In the genomic region with DNA sequence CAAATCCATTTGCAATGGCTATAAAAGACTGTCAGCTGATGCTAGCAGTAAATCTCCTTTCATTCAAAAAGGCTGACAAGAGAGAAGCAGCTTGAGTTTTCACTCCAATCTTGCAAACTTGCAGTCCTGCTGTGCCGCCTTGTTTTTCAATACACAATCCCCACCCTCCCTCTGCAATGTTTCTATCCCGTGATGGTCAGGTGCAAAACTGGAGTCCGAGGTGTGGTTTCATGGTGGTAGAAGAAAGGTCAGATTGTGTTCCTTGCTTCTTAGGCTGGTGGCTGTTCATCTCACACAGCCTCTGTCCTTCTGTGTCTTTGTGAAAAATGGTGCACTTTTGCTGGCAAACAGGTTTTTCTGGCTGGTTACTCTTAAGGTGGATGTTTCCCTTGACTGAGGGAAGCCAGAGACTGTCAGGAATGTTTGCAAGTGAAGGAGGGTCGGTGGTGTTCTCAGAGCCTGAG, we compare ENCODE assay signal across 33 cellular contexts. TPM values are rescaled to one million over a fixed set of nuclear protein-coding genes. Genes with fewer than 3 reads are reported as not detected.
DNase-seq lines count a peak whose midpoint lies in the region; ATAC-seq and TF ChIP-seq lines count a peak whose summit lies in the region.
"Had no signal": no experiment of that assay in that cellular context is flagged by ENCODE, and none has a peak within 500 bp of the region (broad histone marks: within the 10 kb centered on the region; RNA-seq: fewer than 3 reads in every experiment).

No MANE protein-coding gene starts in this region.

- no peaks in the 10 kb centered on the region; the same call in 1 of the 2 replicates for H4K20me1 ChIP-seq in GM23338 (replicated peaks; ENCODE audit: insufficient read depth)

- DNase-seq in GM23338 (ENCODE audit: low spot score) (peak; percentile 63), WTC11 (ENCODE audit: low spot score) (no peak), mesothelial cell of epicardium (ENCODE audit: low spot score in 2 of 2, unreplicated experiment in 2 of 2) (peak in 1 of 2 experiments; percentile 52), NCI-H1105 treated with DMSO at 0.1 percent for 48 hours (lab: John Stamatoyannopoulos, UW) (no peak), medulla oblongata (ENCODE audit: extremely low spot score) (no peak), amygdala (lab: John Stamatoyannopoulos, UW) (no peak)
- DNase-seq: activated B cell treated with CpG ODN at 0.5 μM for 24 hours; activated CD4-positive, alpha-beta T cell treated with anti-CD3 and anti-CD28 coated beads, Interleukin-2, amount 50 U/mL, for 1 hour; activated gamma-delta T cell treated with Interleukin-2 at 50 U/mL for 16 hours; activated naive CD8-positive, alpha-beta T cell treated with anti-CD3 and anti-CD28 coated beads, Interleukin-2, amount 10 ng/mL, durations not matched to agents 7 days and 5 days; activated T-cell treated with anti-CD3 and anti-CD28 coated beads, Interleukin-2, amount 50 U/mL, for 4 hours; BE2C; CD8-positive, alpha-beta memory T cell; effector CD8-positive, alpha-beta T cell; EL; midbrain; naive B cell; NCI-H1092 treated with DMSO at 0.1 percent for 48 hours; NCI-H187; NCI-H524 treated with DMSO at 0.1 percent for 48 hours; posterior cingulate gyrus; right cardiac atrium; spleen; stimulated activated CD4-positive, alpha-beta T cell treated with anti-CD3 and anti-CD28 coated beads, Interleukin-2, amount 100 ng/mL, for 24 hours; stimulated activated CD8-positive, alpha-beta memory T cell treated with anti-CD3 and anti-CD28 coated beads, Interleukin-4, amount 100 ng/mL, for 48 hours; stimulated activated naive CD8-positive, alpha-beta T cell treated with anti-CD3 and anti-CD28 coated beads, Interleukin-15, amount 100 ng/mL, for 72 hours; T1000 had no signal

- peak overlapping the region; percentile 10; the same call in 1 of the 2 replicates for H3K27ac Mint-ChIP-seq in GM23338
- H3K27ac Mint-ChIP-seq in WTC11, result peak overlapping the region; percentile 17; the same call in 1 of the 2 replicates
- peak overlapping the region; percentile 96 for H3K27ac Mint-ChIP-seq in mesothelial cell of epicardium
- H3K27ac Mint-ChIP-seq: activated B cell treated with CpG ODN at 0.5 μM for 24 hours; activated naive CD8-positive, alpha-beta T cell treated with anti-CD3 and anti-CD28 coated beads, Interleukin-2, amount 10 ng/mL, durations not matched to agents 7 days and 5 days; CD8-positive, alpha-beta memory T cell; naive B cell; stimulated activated naive CD8-positive, alpha-beta T cell treated with anti-CD3 and anti-CD28 coated beads, Interleukin-15, amount 100 ng/mL, for 72 hours had no signal

- H3K27me3 Mint-ChIP-seq in GM23338 (ENCODE audit: insufficient read depth, low read depth, poor library complexity) (peaks cover 17% of the 10 kb centered on the region), WTC11 (ENCODE audit: low read depth) (peaks cover 36% of the 10 kb centered on the region), mesothelial cell of epicardium (ENCODE audit: low read depth) (no peaks in the 10 kb centered on the region)
- H3K27me3 Mint-ChIP-seq: activated naive CD8-positive, alpha-beta T cell treated with anti-CD3 and anti-CD28 coated beads, Interleukin-2, amount 10 ng/mL, durations not matched to agents 7 days and 5 days had no signal

- peaks cover 5% of the 10 kb centered on the region for H3K9me3 ChIP-seq in HUES48 (ENCODE audit: control insufficient read depth, insufficient read depth, low read length)
- H3K9me3 ChIP-seq: neutrophil, SJSA1, thoracic aorta had no signal

- H2AFZ ChIP-seq in GM23338, result peak overlapping the region; percentile 2; the same call in 1 of the 2 replicates

- H3K4me3 Mint-ChIP-seq in GM23338 (peak overlapping the region; percentile 32; the same call in 1 of the 3 replicates), WTC11 (no peak overlapping the region), mesothelial cell of epicardium (peak overlapping the region; percentile 39)
- H3K4me3 Mint-ChIP-seq: activated B cell treated with CpG ODN at 0.5 μM for 24 hours; activated naive CD8-positive, alpha-beta T cell treated with anti-CD3 and anti-CD28 coated beads, Interleukin-2, amount 10 ng/mL, durations not matched to agents 7 days and 5 days; activated T-cell treated with anti-CD3 and anti-CD28 coated beads, Interleukin-2, amount 50 U/mL, for 4 hours; CD8-positive, alpha-beta memory T cell; naive B cell; stimulated activated naive CD8-positive, alpha-beta T cell treated with anti-CD3 and anti-CD28 coated beads, Interleukin-15, amount 100 ng/mL, for 72 hours had no signal

- peaks cover 17% of the 10 kb centered on the region for H3K4me1 ChIP-seq in GM23338 (ENCODE audit: insufficient read depth)
- peaks cover 17% of the 10 kb centered on the region for H3K4me1 ChIP-seq in HUES48 (ENCODE audit: control insufficient read depth, insufficient read depth, low read length)
- H3K4me1 ChIP-seq: BE2C, SJSA1, spleen had no signal

- H3K9me3 Mint-ChIP-seq in GM23338, result peaks cover 18% of the 10 kb centered on the region; the same call in 2 of the 3 replicates
- peaks cover 13% of the 10 kb centered on the region; the same call in 1 of the 2 replicates for H3K9me3 Mint-ChIP-seq in WTC11
- H3K9me3 Mint-ChIP-seq in mesothelial cell of epicardium, result peaks cover 3% of the 10 kb centered on the region
- H3K9me3 Mint-ChIP-seq: activated T-cell treated with anti-CD3 and anti-CD28 coated beads, Interleukin-2, amount 50 U/mL, for 4 hours had no signal

- no peaks in the 10 kb centered on the region for H3K79me2 ChIP-seq in GM23338 (replicated peaks; ENCODE audit: insufficient read depth)

- POLR2A ChIA-PET in WTC11 (lab: Charles Lee), result interaction anchor here (1.1 kb wide), 1 partner anchor 8 kb away, joined by 11 read pairs; no protein-coding TSS in a partner anchor

- H3K4me3 ChIP-seq in GM23338 (no peak overlapping the region), HUES48 (ENCODE audit: low read depth, low read length) (0 out of 2 replicates have a peak overlapping the region, but pooled peaks have one; percentile 3)
- H3K4me3 ChIP-seq: cardiac muscle cell, coronary artery, SJSA1, spleen, thoracic aorta had no signal

- H3K36me3 ChIP-seq in GM23338 (ENCODE audit: insufficient read depth) (no peaks in the 10 kb centered on the region), HUES48 (ENCODE audit: control insufficient read depth, insufficient read depth, low read length) (no peaks in the 10 kb centered on the region)
- H3K36me3 ChIP-seq: BE2C, cardiac muscle cell, neutrophil, SJSA1, spleen, thoracic aorta had no signal

- H3K4me2 ChIP-seq in GM23338, result peak overlapping the region; percentile 59

- TF ChIP-seq CTCF in GM23338 (conservative IDR thresholded peaks at IDR 0.05; ENCODE audit: low read depth in 2 of 2), result no peak
- TF ChIP-seq CTCF in WTC11 (IDR thresholded peaks at IDR 0.05), result no peak
- no peak for TF ChIP-seq CTCF in mesothelial cell of epicardium (IDR thresholded peaks at IDR 0.05; ENCODE audit: unreplicated experiment)

- H3K9me2 ChIP-seq in GM23338 (ENCODE audit: insufficient read depth), result no peaks in the 10 kb centered on the region

- CTCF ChIA-PET in WTC11 (lab: Charles Lee), result no interaction called here

- H3K4me1 Mint-ChIP-seq in GM23338 (peaks cover 24% of the 10 kb centered on the region), WTC11 (peaks cover 26% of the 10 kb centered on the region), mesothelial cell of epicardium (peaks cover 51% of the 10 kb centered on the region)
- H3K4me1 Mint-ChIP-seq: activated B cell treated with CpG ODN at 0.5 μM for 24 hours; activated naive CD8-positive, alpha-beta T cell treated with anti-CD3 and anti-CD28 coated beads, Interleukin-2, amount 10 ng/mL, durations not matched to agents 7 days and 5 days; CD8-positive, alpha-beta memory T cell; naive B cell; stimulated activated naive CD8-positive, alpha-beta T cell treated with anti-CD3 and anti-CD28 coated beads, Interleukin-15, amount 100 ng/mL, for 72 hours had no signal

- H3K27ac ChIP-seq in GM23338 (ENCODE audit: low read depth), result no peak overlapping the region
- peak overlapping the region; percentile 31 for H3K27ac ChIP-seq in HUES48 (ENCODE audit: low read depth, low read length)
- H3K27ac ChIP-seq: cardiac muscle cell, coronary artery, neutrophil, SJSA1, spleen, thoracic aorta had no signal

- H3K36me3 Mint-ChIP-seq in GM23338 (ENCODE audit: low read depth), result peaks cover 2% of the 10 kb centered on the region; the same call in 1 of the 3 replicates
- H3K36me3 Mint-ChIP-seq in WTC11, result peaks cover 14% of the 10 kb centered on the region
- H3K36me3 Mint-ChIP-seq in mesothelial cell of epicardium, result peaks cover 3% of the 10 kb centered on the region
- H3K36me3 Mint-ChIP-seq: activated naive CD8-positive, alpha-beta T cell treated with anti-CD3 and anti-CD28 coated beads, Interleukin-2, amount 10 ng/mL, durations not matched to agents 7 days and 5 days; CD8-positive, alpha-beta memory T cell; naive B cell had no signal

- no peak overlapping the region for H3K9ac ChIP-seq in HUES48 (ENCODE audit: low read depth, low read length)

- ATAC-seq in GM23338 (peak; percentile 84), WTC11 (peak; percentile 83)
- ATAC-seq: activated T-cell treated with anti-CD3 and anti-CD28 coated beads, Interleukin-2, amount 50 U/mL, for 4 hours; right cardiac atrium; stimulated activated naive CD8-positive, alpha-beta T cell treated with anti-CD3 and anti-CD28 coated beads, Interleukin-15, amount 100 ng/mL, for 72 hours had no signal

- peaks cover 15% of the 10 kb centered on the region; the same call in 1 of the 2 replicates for H3K27me3 ChIP-seq in GM23338 (ENCODE audit: insufficient read depth)
- H3K27me3 ChIP-seq in HUES48 (ENCODE audit: control insufficient read depth, insufficient read depth, low read length), result peaks cover 36% of the 10 kb centered on the region
- H3K27me3 ChIP-seq: BE2C, cardiac muscle cell, SJSA1 had no signal

- no peaks in the 10 kb centered on the region for H3F3A ChIP-seq in GM23338 (replicated peaks; ENCODE audit: low read depth)

TF ChIP-seq in GM23338, 12 proteins besides CTCF, POLR2A, EP300 and RAD21 (continues in another document):
- no peak for TF ChIP-seq EZH2phosphoT487 (IDR thresholded peaks at IDR 0.05; ENCODE audit: unreplicated experiment)
- TF ChIP-seq EZH2 (IDR thresholded peaks at IDR 0.05; ENCODE audit: low read depth, unreplicated experiment), result no peak
- no peak for TF ChIP-seq ZNF331 (CRISPR knock-in tag; IDR thresholded peaks at IDR 0.05; ENCODE audit: low read depth)
- no peak for TF ChIP-seq CREB1 (CRISPR knock-in tag; IDR thresholded peaks at IDR 0.05; ENCODE audit: low read depth)
- no peak for TF ChIP-seq POLR2AphosphoS5 (IDR thresholded peaks at IDR 0.05; ENCODE audit: low read depth)

RNA-seq across cellular contexts. Expression of a gene that starts 27.7 kb away (rescaled TPM):
- 0.24 and 0.35 TPM in 2 replicates for total RNA-seq in GM23338 (2014; rRNA removed; shearing (Covaris generic))
- polyA plus RNA-seq in GM23338 (2016; fragmentation: Nextera tagmentation; extraction: Ambion mirVana), result 0.18 and 0.33 TPM in 2 replicates
- total RNA-seq in WTC11 (2021) (0.89 to 2.2 TPM (median 0.92 TPM) in 3 replicates), mesothelial cell of epicardium (409 to 427 TPM (median 425 TPM) in 3 replicates)
- total RNA-seq: activated B cell treated with CpG ODN at 0.5 μM for 24 hours; activated naive CD8-positive, alpha-beta T cell treated with anti-CD3 and anti-CD28 coated beads, Interleukin-2, amount 10 ng/mL, durations not matched to agents 7 days and 5 days; CD8-positive, alpha-beta memory T cell had no signal
- polyA plus RNA-seq: CD8-positive, alpha-beta memory T cell had no signal

Comparison
In these comparisons a context has a peak if more than half of its experiments do, and no peak if none do; other contexts are left out.
1. H3K27ac Mint-ChIP-seq: peak in every context shown above with its lines; median percentile 96 in mesothelial cell of epicardium; 17 in WTC11; 10 in GM23338.
2. RNA of a gene that starts 27.7 kb away (total RNA-seq): 409 to 427 TPM in mesothelial cell of epicardium; 0.89 to 2.2 TPM in WTC11 and 0.24 to 0.35 TPM in GM23338; every median in the first group is over 100 times any median in the second.